In the genomic region with DNA sequence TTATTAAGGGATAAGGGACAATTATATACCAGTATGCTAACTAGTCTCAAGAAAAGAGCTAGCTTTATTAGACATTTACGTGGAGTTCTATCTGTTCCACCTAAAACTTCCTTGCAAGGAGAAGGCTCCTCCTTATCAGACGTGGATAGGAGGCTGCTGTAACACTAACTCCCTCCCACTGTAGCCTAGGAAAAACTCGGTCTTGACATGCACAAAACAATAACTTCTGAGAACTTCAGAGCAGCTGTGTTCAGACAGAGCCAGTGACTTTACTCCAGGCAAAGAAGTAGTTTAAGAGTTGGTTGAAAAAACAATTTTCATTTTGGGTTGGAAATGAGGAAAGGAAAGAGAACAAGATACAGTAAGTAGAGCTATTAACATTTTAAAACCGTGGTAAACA, we compare ENCODE assay signal across 8 cellular contexts. TPM values are rescaled to one million over a fixed set of nuclear protein-coding genes. Genes with fewer than 3 reads are reported as not detected.
DNase-seq lines count a peak whose midpoint lies in the region; ATAC-seq, FAIRE-seq and TF ChIP-seq lines count a peak whose summit lies in the region.

No MANE protein-coding gene starts in this region.

- TF ChIP-seq POLR2A in A549 (IDR thresholded peaks at IDR 0.05; ENCODE audit: low read length): no peak

- no peaks in the 10 kb centered on the region for H4K20me1 ChIP-seq in mammary epithelial cell (ENCODE audit: insufficient read depth, low read length)

- DNase-seq in A549 (ENCODE audit: low read depth in 1 of 2, low spot score in 1 of 2) (peak in 1 of 2 experiments; percentile 35), mammary epithelial cell (peak; percentile 62), occipital lobe (lab: John Stamatoyannopoulos, UW) (no peak), superior temporal gyrus (ENCODE audit: extremely low spot score) (no peak)

- intact Hi-C loops in mammary epithelial cell (cut with micrococcal nuclease): no loop called here

- H3K9ac ChIP-seq in HUES64 (ENCODE audit: low read depth, low read length): no peak overlapping the region
- H3K9ac ChIP-seq in mammary epithelial cell (ENCODE audit: insufficient read depth, low read length): no peak overlapping the region
- peak overlapping the region; percentile 35 to 77 for H3K9ac ChIP-seq in mucosa of rectum (ENCODE audit: low read depth in 1 of 2, low read length in 2 of 2)

- H3K4me3 ChIP-seq in A549 (peak overlapping the region; percentile 67; the same call in 1 of the 3 replicates), HUES64 (ENCODE audit: low read length) (0 out of 2 replicates have a peak overlapping the region, but pooled peaks have one; percentile 82), mammary epithelial cell (replicated peaks in 1 of 3; ENCODE audit: insufficient read depth in 1 of 3, low read depth in 2 of 3, low read length in 3 of 3) (peak overlapping the region; percentile 77 to 86 (median 83)), mucosa of rectum (ENCODE audit: low read length in 2 of 2) (peak overlapping the region; percentile 40 to 90)

- dilution Hi-C loops in mammary epithelial cell (cut with HindIII; ENCODE audit: low sequenced_read_pairs): no loop called here

- peak overlapping the region; percentile 35 for H2AFZ ChIP-seq in mammary epithelial cell (ENCODE audit: low read depth, low read length)

- peaks cover 66% of the 10 kb centered on the region for H3K79me2 ChIP-seq in mammary epithelial cell (ENCODE audit: insufficient read depth, low read length)

- in situ Hi-C loops in mammary epithelial cell (cut with MboI; ENCODE audit: low sequenced_read_pairs in 2 of 2): loop anchor here in 1 of 2 donors (10.0 kb wide), 1 partner anchor 51 kb away; the partner anchor contains the start of gene ATP5MC2

- H3K27ac ChIP-seq in A549 (peak overlapping the region; percentile 1 to 44; a peak in 3 of 6 replicates), HUES64 (ENCODE audit: low read depth, low read length) (no peak overlapping the region), mammary epithelial cell (ENCODE audit: insufficient read depth, low read depth, low read length) (peak overlapping the region; percentile 96), mucosa of rectum (ENCODE audit: low read depth in 2 of 2, low read length in 2 of 2) (peak overlapping the region; percentile 66 to 93)

- H3K27me3 ChIP-seq in HUES64 (ENCODE audit: insufficient read depth, low read length) (no peaks in the 10 kb centered on the region), mammary epithelial cell (ENCODE audit: insufficient read depth, low read length) (no peaks in the 10 kb centered on the region), mucosa of rectum (ENCODE audit: control insufficient read depth in 2 of 2, insufficient read depth in 2 of 2, low read length in 2 of 2) (no peaks in the 10 kb centered on the region)

- H3K4me1 ChIP-seq in A549 (peaks cover 48% of the 10 kb centered on the region), HUES64 (ENCODE audit: insufficient read depth, low read length) (peaks cover 28% of the 10 kb centered on the region), mammary epithelial cell (ENCODE audit: insufficient read depth, low read length) (peaks cover 18% of the 10 kb centered on the region), mucosa of rectum (ENCODE audit: control insufficient read depth in 2 of 2, insufficient read depth in 2 of 2, low read length in 2 of 2) (peaks cover 22 to 35% of the 10 kb centered on the region in 2 donors)

- no peak for FAIRE-seq in A549 (lab: Jason Lieb, UNC)

- no peak for TF ChIP-seq EP300 in A549 (IDR thresholded peaks at IDR 0.05)

- peak overlapping the region; percentile 92 for H3K4me2 ChIP-seq in A549
- H3K4me2 ChIP-seq in mammary epithelial cell (ENCODE audit: insufficient read depth, low read depth, low read length): peak overlapping the region; percentile 88

- no peaks in the 10 kb centered on the region for H3K36me3 ChIP-seq in HUES64 (ENCODE audit: insufficient read depth, low read length)
- no peaks in the 10 kb centered on the region for H3K36me3 ChIP-seq in mammary epithelial cell (ENCODE audit: insufficient read depth, low read length)
- H3K36me3 ChIP-seq in mucosa of rectum (ENCODE audit: control insufficient read depth in 2 of 2, insufficient read depth in 2 of 2, low read length in 2 of 2): no peaks in the 10 kb centered on the region

- CTCF ChIA-PET in A549 (lab: Yijun Ruan, JAX): interaction anchor here (1.1 to 6.5 kb wide), 6 partner anchors 10 to 122 kb away, joined by 3 to 41 read pairs (median 8); partner anchors contain the start of gene ATP5MC2
- CTCF ChIA-PET in mammary epithelial cell (lab: Charles Lee; ENCODE audit: low non-redundant PET): interaction anchor here (0.6 kb wide), 3 partner anchors 10 to 412 kb away, joined by 4 to 6 read pairs (median 5); no protein-coding TSS in a partner anchor

- ATAC-seq in A549 (no peak), GM19035 (IDR thresholded peaks at IDR 0.05; ENCODE audit: unreplicated experiment) (no peak), GM21390 (IDR thresholded peaks at IDR 0.05; ENCODE audit: unreplicated experiment) (no peak)

- no peak for TF ChIP-seq RAD21 in A549 (conservative IDR thresholded peaks at IDR 0.05 in 1 of 2, IDR thresholded peaks at IDR 0.05 in 1 of 2)

- BruUV-seq in mammary epithelial cell (replicated peaks; lab: Mats Ljungman, UMichigan): no TSS peak

- POLR2A ChIA-PET in A549 (lab: Yijun Ruan, JAX): interaction anchor here (1.9 kb wide), 1 partner anchor 52 kb away, joined by 10 read pairs; the partner anchor contains the start of gene ATP5MC2

- H3K9me3 ChIP-seq in A549: no peaks in the 10 kb centered on the region
- no peaks in the 10 kb centered on the region for H3K9me3 ChIP-seq in HUES64 (ENCODE audit: insufficient read depth, low read depth, low read length)
- no peaks in the 10 kb centered on the region for H3K9me3 ChIP-seq in mammary epithelial cell (replicated peaks; ENCODE audit: insufficient read depth, low read length)
- no peaks in the 10 kb centered on the region for H3K9me3 ChIP-seq in mucosa of rectum (ENCODE audit: control insufficient read depth in 2 of 2, low read length in 2 of 2)

- no peak for TF ChIP-seq CTCF in A549 (IDR thresholded peaks at IDR 0.05)
- TF ChIP-seq CTCF in mammary epithelial cell (conservative IDR thresholded peaks at IDR 0.05 in 1 of 2, IDR thresholded peaks at IDR 0.05 in 1 of 2; ENCODE audit: extremely low read depth in 1 of 2, insufficient read depth in 1 of 2, low read depth in 1 of 2, low read length in 2 of 2): no peak

- 16% methylated on average over 4 of the region's 4 CpGs for WGBS in A549 (ENCODE audit: missing lambda C conversion rate)
- 70% methylated on average over 3 of the region's 4 CpGs for WGBS in HUES64
- 8% methylated on average over 4 of the region's 4 CpGs for WGBS in mammary epithelial cell (ENCODE audit: low coverage, missing lambda C conversion rate)

TF ChIP-seq in A549, 52 proteins besides CTCF, POLR2A, EP300 and RAD21 (continues in another document):
- no peak for TF ChIP-seq USF2 (IDR thresholded peaks at IDR 0.05)
- TF ChIP-seq MAZ (IDR thresholded peaks at IDR 0.05; ENCODE audit: borderline replicate concordance, low read depth, low read length): no peak
- TF ChIP-seq FOSB (CRISPR knock-in tag; IDR thresholded peaks at IDR 0.05): no peak
- no peak for TF ChIP-seq RCOR1 (IDR thresholded peaks at IDR 0.05; ENCODE audit: low read depth, low read length)
- TF ChIP-seq, protein P1, sequence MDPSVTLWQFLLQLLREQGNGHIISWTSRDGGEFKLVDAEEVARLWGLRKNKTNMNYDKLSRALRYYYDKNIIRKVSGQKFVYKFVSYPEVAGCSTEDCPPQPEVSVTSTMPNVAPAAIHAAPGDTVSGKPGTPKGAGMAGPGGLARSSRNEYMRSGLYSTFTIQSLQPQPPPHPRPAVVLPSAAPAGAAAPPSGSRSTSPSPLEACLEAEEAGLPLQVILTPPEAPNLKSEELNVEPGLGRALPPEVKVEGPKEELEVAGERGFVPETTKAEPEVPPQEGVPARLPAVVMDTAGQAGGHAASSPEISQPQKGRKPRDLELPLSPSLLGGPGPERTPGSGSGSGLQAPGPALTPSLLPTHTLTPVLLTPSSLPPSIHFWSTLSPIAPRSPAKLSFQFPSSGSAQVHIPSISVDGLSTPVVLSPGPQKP (IDR thresholded peaks at IDR 0.05; ENCODE audit: low read depth, low read length): no peak
- TF ChIP-seq E2F6 (IDR thresholded peaks at IDR 0.05; ENCODE audit: borderline replicate concordance, low read depth): no peak
- TF ChIP-seq KDM5A (IDR thresholded peaks at IDR 0.05): no peak

RNA-seq across cellular contexts. Expression of gene ATF7, which starts 2.7 kb away (rescaled TPM):
- polyA plus RNA-seq in A549 (2011; rRNA removed) (38.7 and 38.9 TPM in 2 replicates), A549 (2017; fragmentation: RNase III; extraction: RNeasy Plus Mini Kit Qiagen cat#74134 plus additional on column Dnase treatment) (22.9 to 23.3 TPM (median 23.0 TPM) in 3 replicates), mammary epithelial cell (16.4 TPM)
- 13.3 and 13.9 TPM in 2 replicates for polyA plus RNA-seq in A549 (2012; cell fraction: cytosol; rRNA removed)
- 15.2 and 21.6 TPM in 2 replicates for polyA plus RNA-seq in A549 (2012; cell fraction: nucleus; rRNA removed)
- 38.8 and 40.4 TPM in 2 replicates for polyA minus RNA-seq in A549 (2011; rRNA and poly(A)+ RNA removed)
- polyA plus RNA-seq in HUES64 (2013, experiment 1 of 2): 13.9 TPM
- 11.6 TPM for polyA plus RNA-seq in HUES64 (2013, experiment 2 of 2)
- total RNA-seq in mammary epithelial cell (10 to 100 TPM; 11.2 to 26.5 TPM), occipital lobe (8.0 TPM)
- 68.1 TPM for polyA minus RNA-seq in mammary epithelial cell

RNA-seq across cellular contexts. Expression of gene ATP5MC2, which starts 52.4 kb away (rescaled TPM):
- polyA plus RNA-seq in A549 (2011; rRNA removed): 402 and 678 TPM in 2 replicates
- polyA plus RNA-seq in A549 (2012; cell fraction: cytosol; rRNA removed): 681 and 867 TPM in 2 replicates
- 456 and 509 TPM in 2 replicates for polyA plus RNA-seq in A549 (2012; cell fraction: nucleus; rRNA removed)
- polyA plus RNA-seq in A549 (2017; fragmentation: RNase III; extraction: RNeasy Plus Mini Kit Qiagen cat#74134 plus additional on column Dnase treatment): 540 to 553 TPM (median 542 TPM) in 3 replicates
- polyA minus RNA-seq in A549 (2011; rRNA and poly(A)+ RNA removed): 1,209 and 1,762 TPM in 2 replicates
- 408 TPM for polyA plus RNA-seq in HUES64 (2013, experiment 1 of 2)
- 489 TPM for polyA plus RNA-seq in HUES64 (2013, experiment 2 of 2)
- 100 to 1,000 TPM in 1 of 2 donors, 10 to 100 TPM in 1; 47.2 to 140 TPM for total RNA-seq in mammary epithelial cell
- 253 TPM for polyA plus RNA-seq in mammary epithelial cell
- polyA minus RNA-seq in mammary epithelial cell: 356 TPM
- total RNA-seq in occipital lobe: 61.8 TPM

Comparison
In these comparisons a context has a peak if more than half of its experiments do, and no peak if none do; other contexts are left out.
1. H3K9ac ChIP-seq: peak in mucosa of rectum (2 of 2); none in HUES64 (single experiment) and mammary epithelial cell (single experiment).
2. Peak in every context shown above with its lines, with median percentiles within 50 percentile points of each other: H3K4me3 ChIP-seq.